In the genomic region with DNA sequence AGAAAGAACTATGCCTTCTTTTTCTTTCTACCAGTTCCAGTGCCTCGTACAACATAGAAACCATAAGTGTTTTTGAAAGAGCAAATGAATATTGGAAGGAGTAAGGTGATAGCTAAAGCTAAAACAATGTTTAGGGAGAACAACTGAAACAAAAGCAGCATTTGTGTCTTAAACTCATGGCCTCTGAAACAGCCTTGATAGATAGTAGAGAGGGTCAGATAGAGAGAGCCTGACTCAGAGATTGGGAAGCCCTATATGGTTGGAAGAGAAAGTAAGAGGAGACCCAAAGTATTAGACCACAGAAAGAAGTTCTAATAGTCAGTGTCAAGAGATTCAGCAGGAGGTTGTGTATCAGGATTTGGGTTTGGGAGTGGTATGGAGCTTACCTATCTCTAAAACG, we compare ENCODE assay signal across 22 cellular contexts.
DNase-seq lines count a peak whose midpoint lies in the region; ATAC-seq and TF ChIP-seq lines count a peak whose summit lies in the region.
"Had no signal": no experiment of that assay in that cellular context is flagged by ENCODE, and none has a peak within 500 bp of the region (broad histone marks: within the 10 kb centered on the region; RNA-seq: fewer than 3 reads in every experiment).

No MANE protein-coding gene starts in this region.

- peaks cover 21% of the 10 kb centered on the region for H3F3A ChIP-seq in SK-N-SH (replicated peaks; ENCODE audit: insufficient read depth)

- no peak for TF ChIP-seq EP300 in SK-N-SH (IDR thresholded peaks at IDR 0.05; ENCODE audit: borderline replicate concordance in 1 of 2, low read depth in 1 of 2, low read length in 1 of 2)

- H3K14ac ChIP-seq in trophoblast cell (ENCODE audit: low read length), result no peak overlapping the region

- intact Hi-C loops in left ventricle myocardium inferior (cut with micrococcal nuclease) (no loop called here), heart left ventricle (cut with DNase I) (no loop called here), left colon (cut with DNase I, micrococcal nuclease) (no loop called here)

- no peaks in the 10 kb centered on the region for H3K79me1 ChIP-seq in trophoblast cell (ENCODE audit: low read length)

- H3K4me1 ChIP-seq in left ventricle myocardium inferior, result peaks cover 5% of the 10 kb centered on the region
- H3K4me1 ChIP-seq in heart left ventricle, result peaks cover 0 to 18% (median 0%) of the 10 kb centered on the region in 12 donors
- peaks cover 0 to 23% of the 10 kb centered on the region in 2 experiments; a peak in 2 of 4 replicates for H3K4me1 ChIP-seq in SK-N-SH (ENCODE audit: control insufficient read depth in 1 of 2, insufficient read depth in 2 of 2, low read depth in 1 of 2, low read length in 1 of 2)
- H3K4me1 ChIP-seq in trophoblast cell (ENCODE audit: control insufficient read depth in 1 of 2, insufficient read depth in 2 of 2, low read length in 2 of 2), result no peaks in the 10 kb centered on the region
- H3K4me1 ChIP-seq: upper lobe of right lung had no signal

- no peak for TF ChIP-seq POLR2A in heart left ventricle (IDR thresholded peaks at IDR 0.05)

- no peak overlapping the region for H2BK120ac ChIP-seq in trophoblast cell (ENCODE audit: insufficient read depth, low read length, poor library complexity)

- CTCF ChIA-PET in SK-N-SH (lab: Yijun Ruan, JAX), result interaction anchor here (1.1 kb wide), 1 partner anchor 33 kb away, joined by 3 read pairs; no protein-coding TSS in a partner anchor

- TF ChIP-seq CTCF in left ventricle myocardium inferior (IDR thresholded peaks at IDR 0.05; ENCODE audit: borderline replicate concordance) (no peak), heart left ventricle (IDR thresholded peaks at IDR 0.05) (no peak), SK-N-SH (IDR thresholded peaks at IDR 0.05) (no peak)

- no peaks in the 10 kb centered on the region for H4K20me1 ChIP-seq in SK-N-SH (ENCODE audit: insufficient read depth)

- no peak for DNase-seq in left ventricle myocardium inferior
- no peak for DNase-seq in heart left ventricle
- DNase-seq in SK-N-SH, result no peak
- DNase-seq in foreskin melanocyte, result peak; percentile 8
- DNase-seq in NCI-H2227 (lab: John Stamatoyannopoulos, UW; ENCODE audit: unreplicated experiment), result no peak
- no peak for DNase-seq in left colon
- no peak for DNase-seq in trophoblast cell
- no peak for DNase-seq in AML-193 (lab: John Stamatoyannopoulos, UW)
- DNase-seq: activated CD4-positive, alpha-beta T cell treated with anti-CD3 and anti-CD28 coated beads, Interleukin-2, amount 50 U/mL, for 1 hour; activated CD8-positive, alpha-beta memory T cell treated with anti-CD3 and anti-CD28 coated beads, Interleukin-2, amount 50 U/mL, for 48 hours; activated gamma-delta T cell; cerebellar nuclear complex; effector CD8-positive, alpha-beta T cell; MV-4-11; natural killer cell; NCI-H187 treated with DMSO at 0.1 percent for 48 hours; NCI-H446; small intestine; stimulated activated CD4-positive, alpha-beta T cell treated with anti-CD3 and anti-CD28 coated beads, Interleukin-4, amount 100 ng/mL, for 24 hours; T-helper 1 cell; upper lobe of right lung had no signal

- H3K18ac ChIP-seq in trophoblast cell (ENCODE audit: low read length), result no peak overlapping the region

- H3K9me2 ChIP-seq in SK-N-SH, result no peaks in the 10 kb centered on the region

- H3K36me3 ChIP-seq in left ventricle myocardium inferior (no peaks in the 10 kb centered on the region), heart left ventricle (no peaks in the 10 kb centered on the region), SK-N-SH (replicated peaks in 1 of 2; ENCODE audit: control insufficient read depth in 1 of 2, insufficient read depth in 2 of 2, low read length in 1 of 2) (no peaks in the 10 kb centered on the region), trophoblast cell (ENCODE audit: control insufficient read depth in 1 of 2, insufficient read depth in 2 of 2, low read length in 2 of 2) (no peaks in the 10 kb centered on the region)
- H3K36me3 ChIP-seq: upper lobe of right lung had no signal

- H3K9ac ChIP-seq in SK-N-SH (peak overlapping the region; percentile 57), trophoblast cell (ENCODE audit: low read length) (no peak overlapping the region)

- 0 out of 2 replicates have a peak overlapping the region, but pooled peaks have one; percentile 20 for H2AFZ ChIP-seq in SK-N-SH (ENCODE audit: low read depth)
- no peak overlapping the region for H2AFZ ChIP-seq in trophoblast cell (ENCODE audit: insufficient read depth, low read length, poor library complexity)

- H4K12ac ChIP-seq in trophoblast cell (ENCODE audit: low read depth, low read length), result no peak overlapping the region

- H3K4me2 ChIP-seq in SK-N-SH (no peak overlapping the region), trophoblast cell (ENCODE audit: low read length) (no peak overlapping the region)

- H2BK12ac ChIP-seq in trophoblast cell (ENCODE audit: low read length), result no peak overlapping the region

- TF ChIP-seq RAD21 in SK-N-SH (IDR thresholded peaks at IDR 0.05; ENCODE audit: low read length), result no peak

- H4K8ac ChIP-seq in trophoblast cell (ENCODE audit: low read depth, low read length), result no peak overlapping the region

- POLR2A ChIA-PET in SK-N-SH (lab: Yijun Ruan, JAX), result no interaction called here

- peaks cover 3% of the 10 kb centered on the region for H3K9me3 ChIP-seq in left ventricle myocardium inferior (replicated peaks)
- no peaks in the 10 kb centered on the region for H3K9me3 ChIP-seq in heart left ventricle
- peaks cover 8% of the 10 kb centered on the region; the same call in 1 of the 2 replicates for H3K9me3 ChIP-seq in SK-N-SH
- no peaks in the 10 kb centered on the region for H3K9me3 ChIP-seq in trophoblast cell (ENCODE audit: insufficient read depth, low read depth, low read length)
- H3K9me3 ChIP-seq: upper lobe of right lung had no signal

- no peak for ATAC-seq in heart left ventricle
- ATAC-seq in left colon, result no peak
- ATAC-seq: K562, natural killer cell, upper lobe of right lung had no signal

- no peak overlapping the region for H3K4ac ChIP-seq in trophoblast cell (ENCODE audit: low read depth, low read length)

- H3K27me3 ChIP-seq in left ventricle myocardium inferior (ENCODE audit: low read depth) (no peaks in the 10 kb centered on the region), heart left ventricle (no peaks in the 10 kb centered on the region), SK-N-SH (ENCODE audit: insufficient read depth) (no peaks in the 10 kb centered on the region), trophoblast cell (ENCODE audit: insufficient read depth, low read length) (no peaks in the 10 kb centered on the region)
- H3K27me3 ChIP-seq: upper lobe of right lung had no signal

- H4K91ac ChIP-seq in trophoblast cell (ENCODE audit: low read depth, low read length), result no peak overlapping the region

- H3K27ac ChIP-seq in left ventricle myocardium inferior (replicated peaks), result peak overlapping the region; percentile 89
- peak overlapping the region in 5 of 12 donors; percentile 67 to 90 (median 87) for H3K27ac ChIP-seq in heart left ventricle
- H3K27ac ChIP-seq in SK-N-SH (ENCODE audit: low read depth in 2 of 2, low read length in 1 of 2), result peak overlapping the region; percentile 9 to 96; a peak in 3 of 4 replicates
- no peak overlapping the region for H3K27ac ChIP-seq in trophoblast cell (ENCODE audit: low read depth, low read length)
- H3K27ac ChIP-seq: upper lobe of right lung had no signal

- H2BK5ac ChIP-seq in trophoblast cell (ENCODE audit: low read depth, low read length, poor library complexity), result no peak overlapping the region

- no peaks in the 10 kb centered on the region for H3K79me2 ChIP-seq in SK-N-SH (ENCODE audit: insufficient read depth)
- H3K79me2 ChIP-seq in trophoblast cell (ENCODE audit: control insufficient read depth, insufficient read depth, low read length, poor library complexity), result no peaks in the 10 kb centered on the region

- H3K23ac ChIP-seq in trophoblast cell (ENCODE audit: low read length), result no peak overlapping the region

- H3K4me3 ChIP-seq in left ventricle myocardium inferior (no peak overlapping the region), heart left ventricle (no peak overlapping the region), SK-N-SH (ENCODE audit: low read depth in 2 of 2, low read length in 1 of 2) (no peak overlapping the region), trophoblast cell (ENCODE audit: low read depth, low read length) (no peak overlapping the region)
- H3K4me3 ChIP-seq: K562, upper lobe of right lung had no signal

- WGBS in heart left ventricle, 4 donors, result 70 to 85% (median 72%) methylated on average over 2 of the region's 2 CpGs
- WGBS in SK-N-SH (ENCODE audit: low lambda C conversion rate), result 48% methylated on average over 2 of the region's 2 CpGs
- no CpG with 5 or more reads among the region's 2 CpGs for WGBS in trophoblast cell (ENCODE audit: extremely low coverage, insufficient coverage, insufficient read length)

- H2AK5ac ChIP-seq in trophoblast cell (ENCODE audit: low read length), result no peak overlapping the region

TF ChIP-seq in SK-N-SH, 30 proteins besides CTCF, POLR2A, EP300 and RAD21 (continues in another document):
- TF ChIP-seq, protein P1, sequence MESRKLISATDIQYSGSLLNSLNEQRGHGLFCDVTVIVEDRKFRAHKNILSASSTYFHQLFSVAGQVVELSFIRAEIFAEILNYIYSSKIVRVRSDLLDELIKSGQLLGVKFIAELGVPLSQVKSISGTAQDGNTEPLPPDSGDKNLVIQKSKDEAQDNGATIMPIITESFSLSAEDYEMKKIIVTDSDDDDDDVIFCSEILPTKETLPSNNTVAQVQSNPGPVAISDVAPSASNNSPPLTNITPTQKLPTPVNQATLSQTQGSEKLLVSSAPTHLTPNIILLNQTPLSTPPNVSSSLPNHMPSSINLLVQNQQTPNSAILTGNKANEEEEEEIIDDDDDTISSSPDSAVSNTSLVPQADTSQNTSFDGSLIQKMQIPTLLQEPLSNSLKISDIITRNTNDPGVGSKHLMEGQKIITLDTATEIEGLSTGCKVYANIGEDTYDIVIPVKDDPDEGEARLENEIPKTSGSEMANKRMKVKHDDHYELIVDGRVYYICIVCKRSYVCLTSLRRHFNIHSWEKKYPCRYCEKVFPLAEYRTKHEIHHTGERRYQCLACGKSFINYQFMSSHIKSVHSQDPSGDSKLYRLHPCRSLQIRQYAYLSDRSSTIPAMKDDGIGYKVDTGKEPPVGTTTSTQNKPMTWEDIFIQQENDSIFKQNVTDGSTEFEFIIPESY (IDR thresholded peaks at IDR 0.05; ENCODE audit: borderline replicate concordance, low read depth), result no peak
- no peak for TF ChIP-seq RXRA (IDR thresholded peaks at IDR 0.05; ENCODE audit: borderline replicate concordance, low read depth)
- TF ChIP-seq ELF1 (IDR thresholded peaks at IDR 0.05), result no peak
- TF ChIP-seq, protein P2, sequence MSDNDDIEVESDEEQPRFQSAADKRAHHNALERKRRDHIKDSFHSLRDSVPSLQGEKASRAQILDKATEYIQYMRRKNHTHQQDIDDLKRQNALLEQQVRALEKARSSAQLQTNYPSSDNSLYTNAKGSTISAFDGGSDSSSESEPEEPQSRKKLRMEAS (IDR thresholded peaks at IDR 0.05; ENCODE audit: low read depth), result no peak
- no peak for TF ChIP-seq RFX5 (IDR thresholded peaks at IDR 0.05; ENCODE audit: low read length)
- TF ChIP-seq TCF12 (IDR thresholded peaks at IDR 0.05), result no peak
- no peak for TF ChIP-seq TAF1 (IDR thresholded peaks at IDR 0.05; ENCODE audit: borderline replicate concordance, low read depth, low read length)
- TF ChIP-seq POLR2AphosphoS5 (IDR thresholded peaks at IDR 0.05; ENCODE audit: low read depth, low read length), result no peak
